Comparison of ENCODE assay signal across 25 cellular contexts in genomic region chr1:213499444-213499843, GRCh38.
DNase-seq lines count a peak whose midpoint lies in the region; ATAC-seq, FAIRE-seq and TF ChIP-seq lines count a peak whose summit lies in the region.
"Had no signal": no experiment of that assay in that cellular context is flagged by ENCODE, and none has a peak within 500 bp of the region (broad histone marks: within the 10 kb centered on the region; RNA-seq: fewer than 3 reads in every experiment).

No MANE protein-coding gene starts in this region.

- no peak overlapping the region for H3K27ac Mint-ChIP-seq in activated CD4-positive, alpha-beta T cell treated with anti-CD3 and anti-CD28 coated beads, Interleukin-2, amount 10 ng/mL, durations not matched to agents 24 days and 14 days
- H3K27ac Mint-ChIP-seq: CD14-positive monocyte; CD4-positive, alpha-beta memory T cell; CD4-positive, CD25-positive, alpha-beta regulatory T cell; CD8-positive, alpha-beta memory T cell had no signal

- H3K18ac ChIP-seq in neuronal stem cell (ENCODE audit: low read length): no peak overlapping the region

- no peak overlapping the region for H3K4ac ChIP-seq in neuronal stem cell (ENCODE audit: low read length)

- no peaks in the 10 kb centered on the region for H3K4me1 ChIP-seq in K562 (replicated peaks in 1 of 2; ENCODE audit: control insufficient read depth in 2 of 2, insufficient read depth in 2 of 2, low read length in 2 of 2)
- no peaks in the 10 kb centered on the region for H3K4me1 ChIP-seq in neuronal stem cell (ENCODE audit: control insufficient read depth in 2 of 2, insufficient read depth in 1 of 2, low read depth in 1 of 2, low read length in 2 of 2)
- H3K4me1 ChIP-seq: A549, BE2C, BLaER1 had no signal

- CTCF ChIA-PET in K562 (lab: Yijun Ruan, JAX; ENCODE audit: low intra/inter-chr PET ratio): no interaction called here

- H3K23ac ChIP-seq in neuronal stem cell (ENCODE audit: low read depth, low read length, poor library complexity): no peak overlapping the region

- no peak for FAIRE-seq in K562 (lab: Jason Lieb, UNC)
- FAIRE-seq: A549, GM12878, GM12892, GM18507 had no signal

- H3K9ac ChIP-seq in K562 (ENCODE audit: insufficient read depth in 1 of 2, low read depth in 2 of 2, low read length in 2 of 2) (no peak overlapping the region), neuronal stem cell (ENCODE audit: low read depth, low read length, poor library complexity) (no peak overlapping the region)
- H3K9ac ChIP-seq: BLaER1 had no signal

- TF ChIP-seq EP300 in K562 (IDR thresholded peaks at IDR 0.05; ENCODE audit: low read length): no peak

- H2AK5ac ChIP-seq in neuronal stem cell (ENCODE audit: low read depth, low read length): no peak overlapping the region

- H2BK5ac ChIP-seq in neuronal stem cell (ENCODE audit: low read length): no peak overlapping the region

- H4K91ac ChIP-seq in neuronal stem cell (ENCODE audit: low read depth, low read length, poor library complexity): peak overlapping the region; percentile 11

- no peak overlapping the region for H3K14ac ChIP-seq in neuronal stem cell (ENCODE audit: low read length)

- 0% methylated on average over 4 of the region's 4 CpGs for WGBS in K562 (ENCODE audit: insufficient coverage, low coverage, missing lambda C conversion rate)
- no CpG with 5 or more reads among the region's 4 CpGs for WGBS in neuronal stem cell (ENCODE audit: extremely low coverage in 2 of 2, insufficient read length in 2 of 2, insufficient replicate concordance in 1 of 2), 2 donors

- H3K4me1 Mint-ChIP-seq in activated CD4-positive, alpha-beta T cell treated with anti-CD3 and anti-CD28 coated beads, Interleukin-2, amount 10 ng/mL, durations not matched to agents 24 days and 14 days: no peaks in the 10 kb centered on the region
- H3K4me1 Mint-ChIP-seq: CD14-positive monocyte; CD4-positive, alpha-beta memory T cell; CD4-positive, CD25-positive, alpha-beta regulatory T cell; CD8-positive, alpha-beta memory T cell had no signal

- no peak overlapping the region for H4K8ac ChIP-seq in neuronal stem cell (ENCODE audit: low read depth, low read length)

- H3K9me1 ChIP-seq in K562 (ENCODE audit: control insufficient read depth, insufficient read depth, low read length): no peaks in the 10 kb centered on the region

- H3K27me3 ChIP-seq in K562 (ENCODE audit: control insufficient read depth in 2 of 2, insufficient read depth in 2 of 2, low read length in 2 of 2) (0 out of 5 replicates have a peak, but pooled peaks cover 0 to 8% of the 10 kb centered on the region in 2 experiments), neuronal stem cell (ENCODE audit: control insufficient read depth in 3 of 3, insufficient read depth in 3 of 3, low read depth in 1 of 3, low read length in 3 of 3) (no peaks in the 10 kb centered on the region)
- H3K27me3 ChIP-seq: BE2C, BLaER1 had no signal

- in situ Hi-C loops in K562 (cut with MboI): no loop called here

- ATAC-seq in K562: peak; percentile 40
- ATAC-seq: A549, GM12878 had no signal

- no peaks in the 10 kb centered on the region for H3K36me3 ChIP-seq in K562 (ENCODE audit: control insufficient read depth, insufficient read depth, low read length)
- no peaks in the 10 kb centered on the region for H3K36me3 ChIP-seq in neuronal stem cell (replicated peaks in 1 of 2; ENCODE audit: control insufficient read depth in 2 of 2, insufficient read depth in 2 of 2, low read length in 2 of 2)
- H3K36me3 ChIP-seq: BE2C, BLaER1 had no signal

- POLR2A ChIA-PET in K562 (lab: Yijun Ruan, JAX): interaction anchor here (0.8 kb wide), 1 partner anchor 12 kb away, joined by 3 read pairs; no protein-coding TSS in a partner anchor

- no peaks in the 10 kb centered on the region for H4K20me1 ChIP-seq in K562 (replicated peaks; ENCODE audit: control insufficient read depth, insufficient read depth, low read length)
- H4K20me1 ChIP-seq: BLaER1 had no signal

- H3K4me2 ChIP-seq in K562 (ENCODE audit: insufficient read depth, low read length): no peak overlapping the region
- no peak overlapping the region for H3K4me2 ChIP-seq in neuronal stem cell (ENCODE audit: insufficient read depth, low read length, poor library complexity, severe bottlenecking)
- H3K4me2 ChIP-seq: A549, BLaER1 had no signal

- H2BK12ac ChIP-seq in neuronal stem cell (ENCODE audit: low read length): no peak overlapping the region

- H3K4me3 Mint-ChIP-seq in activated CD4-positive, alpha-beta T cell treated with anti-CD3 and anti-CD28 coated beads, Interleukin-2, amount 10 ng/mL, durations not matched to agents 24 days and 14 days: no peak overlapping the region
- H3K4me3 Mint-ChIP-seq: CD14-positive monocyte; CD4-positive, alpha-beta memory T cell; CD4-positive, CD25-positive, alpha-beta regulatory T cell; CD8-positive, alpha-beta memory T cell had no signal

- no peak for TF ChIP-seq CTCF in K562 (IDR thresholded peaks at IDR 0.05 in 2 of 3, conservative IDR thresholded peaks at IDR 0.05 in 1 of 3; ENCODE audit: insufficient read depth in 2 of 3, low read depth in 1 of 3, low read length in 3 of 3)

- H2AFZ ChIP-seq in K562 (ENCODE audit: low read depth, low read length) (no peak overlapping the region), neuronal stem cell (ENCODE audit: low read length) (no peak overlapping the region)

- intact Hi-C loops in activated CD4-positive, alpha-beta T cell treated with anti-CD3 and anti-CD28 coated beads, Interleukin-2, amount 10 ng/mL, durations not matched to agents 24 days and 14 days (cut with micrococcal nuclease): no loop called here
- intact Hi-C loops in K562 (cut with micrococcal nuclease): no loop called here

- H3K4me3 ChIP-seq in K562 (no peak overlapping the region), neuronal stem cell (ENCODE audit: low read length in 2 of 2) (no peak overlapping the region)
- H3K4me3 ChIP-seq: A549, BLaER1, GM12878 had no signal

- no peak overlapping the region for H2BK120ac ChIP-seq in neuronal stem cell (ENCODE audit: low read depth, low read length)

- no TSS peak for BruUV-seq in K562 (replicated peaks; lab: Mats Ljungman, UMichigan)

- H3K9me3 Mint-ChIP-seq in activated CD4-positive, alpha-beta T cell treated with anti-CD3 and anti-CD28 coated beads, Interleukin-2, amount 10 ng/mL, durations not matched to agents 24 days and 14 days: no peaks in the 10 kb centered on the region

- H3K27me3 Mint-ChIP-seq in activated CD4-positive, alpha-beta T cell treated with anti-CD3 and anti-CD28 coated beads, Interleukin-2, amount 10 ng/mL, durations not matched to agents 24 days and 14 days: peaks cover 2% of the 10 kb centered on the region
- H3K27me3 Mint-ChIP-seq: CD4-positive, CD25-positive, alpha-beta regulatory T cell had no signal

- H3K79me1 ChIP-seq in neuronal stem cell (ENCODE audit: low read depth, low read length): no peaks in the 10 kb centered on the region

- H3K36me3 Mint-ChIP-seq in activated CD4-positive, alpha-beta T cell treated with anti-CD3 and anti-CD28 coated beads, Interleukin-2, amount 10 ng/mL, durations not matched to agents 24 days and 14 days (ENCODE audit: low read depth): no peaks in the 10 kb centered on the region
- H3K36me3 Mint-ChIP-seq: CD14-positive monocyte; CD4-positive, alpha-beta memory T cell; CD4-positive, CD25-positive, alpha-beta regulatory T cell; CD8-positive, alpha-beta memory T cell had no signal

- H3K79me2 ChIP-seq in K562 (ENCODE audit: control insufficient read depth, insufficient read depth, low read length): no peaks in the 10 kb centered on the region

- DNase-seq in activated CD4-positive, alpha-beta T cell treated with anti-CD3 and anti-CD28 coated beads, Interleukin-2, amount 10 ng/mL, durations not matched to agents 24 days and 14 days: peak; percentile 33
- DNase-seq in activated CD4-positive, alpha-beta T cell treated with anti-CD3 and anti-CD28 coated beads, Interleukin-2, amount 50 U/mL, for 1 hour: no peak
- DNase-seq in K562 (ENCODE audit: extremely low read depth in 1 of 4, low spot score in 3 of 4) (no peak), neuronal stem cell (ENCODE audit: low spot score) (no peak), retina (no peak)
- DNase-seq: BE2C; C1 segment of cervical spinal cord; CD4-positive, alpha-beta memory T cell; CD4-positive, CD25-positive, alpha-beta regulatory T cell; CD8-positive, alpha-beta memory T cell; COR-L47; DMS 273 treated with DMSO at 0.1 percent for 48 hours; DMS153; DMS53; DMS79; DND-41; EL; GDM1 had no signal

- no peak for TF ChIP-seq POLR2A in K562 (conservative IDR thresholded peaks at IDR 0.05)

- H3K9me3 ChIP-seq in K562 (replicated peaks; ENCODE audit: control insufficient read depth, insufficient read depth, low read depth, low read length) (no peaks in the 10 kb centered on the region), neuronal stem cell (replicated peaks in 1 of 2; ENCODE audit: control insufficient read depth in 2 of 2, insufficient read depth in 1 of 2, low read depth in 1 of 2, low read length in 2 of 2) (no peaks in the 10 kb centered on the region)
- H3K9me3 ChIP-seq: A549, BE2C, BLaER1 had no signal

- no peak for TF ChIP-seq RAD21 in K562 (CRISPR knock-in tag; conservative IDR thresholded peaks at IDR 0.05 in 1 of 2, IDR thresholded peaks at IDR 0.05 in 1 of 2)

- H2BK15ac ChIP-seq in neuronal stem cell (ENCODE audit: low read length): no peak overlapping the region

- no peak overlapping the region for H3K27ac ChIP-seq in K562 (ENCODE audit: extremely low read depth, low read depth, low read length)
- H3K27ac ChIP-seq in neuronal stem cell (replicated peaks; ENCODE audit: low read length): no peak overlapping the region
- H3K27ac ChIP-seq: 22Rv1, A549, BLaER1 had no signal

TF ChIP-seq in K562, 482 proteins besides CTCF, POLR2A, EP300 and RAD21:
- TF ChIP-seq ASH1L (IDR thresholded peaks at IDR 0.05; ENCODE audit: borderline replicate concordance, low read depth, partially characterized antibody): no peak
- TF ChIP-seq ZNF696 (CRISPR knock-in tag; conservative IDR thresholded peaks at IDR 0.05): no peak
- TF ChIP-seq, protein P1, sequence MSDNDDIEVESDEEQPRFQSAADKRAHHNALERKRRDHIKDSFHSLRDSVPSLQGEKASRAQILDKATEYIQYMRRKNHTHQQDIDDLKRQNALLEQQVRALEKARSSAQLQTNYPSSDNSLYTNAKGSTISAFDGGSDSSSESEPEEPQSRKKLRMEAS (CRISPR knock-in tag; IDR thresholded peaks at IDR 0.05): no peak
- no peak for TF ChIP-seq ZEB2 (IDR thresholded peaks at IDR 0.05)
- TF ChIP-seq NONO (IDR thresholded peaks at IDR 0.05; ENCODE audit: low read depth in 2 of 2, low read length in 1 of 2): no peak
- no peak for TF ChIP-seq BRCA1 (IDR thresholded peaks at IDR 0.05)
- no peak for TF ChIP-seq BRCA1 (CRISPR knock-in tag; IDR thresholded peaks at IDR 0.05)
- TF ChIP-seq NCOA6 (IDR thresholded peaks at IDR 0.05): no peak
- TF ChIP-seq CCAR2 (IDR thresholded peaks at IDR 0.05; ENCODE audit: low read depth, low read length): no peak
- no peak for TF ChIP-seq RFX7 (CRISPR knock-in tag; IDR thresholded peaks at IDR 0.05)
- no peak for TF ChIP-seq SREBF1 (IDR thresholded peaks at IDR 0.05; ENCODE audit: borderline replicate concordance, low read depth, low read length)
- no peak for TF ChIP-seq SRSF3 (IDR thresholded peaks at IDR 0.05; ENCODE audit: insufficient read depth, low read length)
